9 cellular contexts compared by ENCODE assay signal in genomic region chr19:36213793-36214387, GRCh38. TPM values are rescaled to one million over a fixed set of nuclear protein-coding genes. Genes with fewer than 3 reads are reported as not detected.
DNase-seq lines count a peak whose midpoint lies in the region; ATAC-seq and TF ChIP-seq lines count a peak whose summit lies in the region.
"Had no signal": no experiment of that assay in that cellular context is flagged by ENCODE, and none has a peak within 500 bp of the region (broad histone marks: within the 10 kb centered on the region; RNA-seq: fewer than 3 reads in every experiment).

No MANE protein-coding gene starts in this region.

- no peak for DNase-seq in activated CD4-positive, CD25-positive, alpha-beta regulatory T cell treated with anti-CD3 and anti-CD28 coated beads, Interleukin-2, amount 50 U/mL, for 72 hours
- DNase-seq in RKO (ENCODE audit: low spot score) (peak; percentile 75), heart right ventricle (peak in 1 of 2 donors; percentile 7), spleen (no peak), HCEC 1CT (no peak)

- no peaks in the 10 kb centered on the region for H3K9me3 Mint-ChIP-seq in stimulated activated memory B cell treated with anti-CD40 and anti-IgM and Interleukin-4, amounts not matched to agents 10 μg/mL and 1 μg/mL and 100 μg/mL, for 72 hours

- TF ChIP-seq CTCF in heart right ventricle (IDR thresholded peaks at IDR 0.05) (no peak), spleen (IDR thresholded peaks at IDR 0.05 in 8 of 11, conservative IDR thresholded peaks at IDR 0.05 in 3 of 11) (no peak)

- peaks cover 6% of the 10 kb centered on the region for H3K36me3 Mint-ChIP-seq in stimulated activated memory B cell treated with anti-CD40 and anti-IgM and Interleukin-4, amounts not matched to agents 10 μg/mL and 1 μg/mL and 100 μg/mL, for 72 hours

- no peak overlapping the region for H3K4me3 Mint-ChIP-seq in stimulated activated memory B cell treated with anti-CD40 and anti-IgM and Interleukin-4, amounts not matched to agents 10 μg/mL and 1 μg/mL and 100 μg/mL, for 72 hours

- H3K27me3 Mint-ChIP-seq in stimulated activated memory B cell treated with anti-CD40 and anti-IgM and Interleukin-4, amounts not matched to agents 10 μg/mL and 1 μg/mL and 100 μg/mL, for 72 hours = no peaks in the 10 kb centered on the region
- H3K27me3 Mint-ChIP-seq: activated naive CD8-positive, alpha-beta T cell had no signal

- H3K27ac ChIP-seq in heart right ventricle (peak overlapping the region; percentile 88 to 96 (median 92)), spleen (peak overlapping the region; percentile 95 to 98 (median 97))

- peaks cover 0 to 40% (median 18%) of the 10 kb centered on the region in 9 donors for H3K4me1 ChIP-seq in heart right ventricle
- peaks cover 22 to 52% (median 41%) of the 10 kb centered on the region in 6 donors for H3K4me1 ChIP-seq in spleen

- H3K27ac Mint-ChIP-seq in stimulated activated memory B cell treated with anti-CD40 and anti-IgM and Interleukin-4, amounts not matched to agents 10 μg/mL and 1 μg/mL and 100 μg/mL, for 72 hours = no peak overlapping the region
- H3K27ac Mint-ChIP-seq: activated naive CD8-positive, alpha-beta T cell had no signal

- H3K4me1 Mint-ChIP-seq in stimulated activated memory B cell treated with anti-CD40 and anti-IgM and Interleukin-4, amounts not matched to agents 10 μg/mL and 1 μg/mL and 100 μg/mL, for 72 hours = peaks cover 12% of the 10 kb centered on the region

- intact Hi-C loops in heart right ventricle (cut with DNase I) = loop anchor here in 1 of 10 donors (1.0 to 10.0 kb wide), 3 partner anchors 160 to 451 kb away; partner anchors contain the start of genes THAP8, WDR62 and ZNF461
- intact Hi-C loops in spleen (cut with DNase I; ENCODE audit: low total_unique reads) = no loop called here

- H3K27me3 ChIP-seq in heart right ventricle (no peaks in the 10 kb centered on the region), spleen (replicated peaks in 1 of 7) (no peaks in the 10 kb centered on the region)

- TF ChIP-seq POLR2A in spleen (IDR thresholded peaks at IDR 0.05) = no peak

- H3K9me3 ChIP-seq in heart right ventricle = no peaks in the 10 kb centered on the region
- no peaks in the 10 kb centered on the region for H3K9me3 ChIP-seq in spleen

- ATAC-seq in activated CD4-positive, CD25-positive, alpha-beta regulatory T cell treated with anti-CD3 and anti-CD28 coated beads, Interleukin-2, amount 50 U/mL, for 24 hours = peak; percentile 36 to 42
- ATAC-seq in heart right ventricle = peak in 4 of 8 donors; percentile 1 to 8 (median 6)
- no peak for ATAC-seq in GM21360 (IDR thresholded peaks at IDR 0.05; ENCODE audit: unreplicated experiment)
- no peak for ATAC-seq in stimulated activated memory B cell treated with anti-CD40 and anti-IgM and Interleukin-4, amounts not matched to agents 10 μg/mL and 1 μg/mL and 100 μg/mL, for 72 hours

- peaks cover 0 to 16% (median 0%) of the 10 kb centered on the region in 9 donors for H3K36me3 ChIP-seq in heart right ventricle
- H3K36me3 ChIP-seq in spleen = peaks cover 0 to 9% (median 3%) of the 10 kb centered on the region in 6 donors

- peak overlapping the region; percentile 58 to 85 (median 76) for H3K4me3 ChIP-seq in heart right ventricle
- peak overlapping the region; percentile 64 to 87 (median 73) for H3K4me3 ChIP-seq in spleen

- 23 to 26% methylated on average over 15 of the region's 15 CpGs for WGBS in heart right ventricle, 2 donors
- WGBS in spleen, 5 donors = 20 to 27% (median 23%) methylated on average over 14 to 15 of the region's 15 CpGs

RNA-seq across cellular contexts. Expression of gene ZNF565, which starts 0.6 kb away (rescaled TPM):
- total RNA-seq in heart right ventricle (1 to 10 TPM; 2.6 to 5.1 (median 3.6) TPM), spleen (1 to 10 TPM; 3.1 to 7.1 (median 4.4) TPM)
- polyA plus RNA-seq in heart right ventricle (1 to 10 TPM; 2.2 to 3.3 TPM), spleen (1 to 10 TPM; 1.2 to 1.7 (median 1.6) TPM)

RNA-seq across cellular contexts. Expression of gene ZNF146, which starts 1.0 kb away (rescaled TPM):
- total RNA-seq in heart right ventricle (10 to 100 TPM; 25.7 to 42.1 (median 32.6) TPM), spleen (10 to 100 TPM; 43.6 to 66.3 (median 54.4) TPM)
- polyA plus RNA-seq in heart right ventricle (10 to 100 TPM; 20.1 to 27.3 TPM), spleen (10 to 100 TPM; 19.1 to 27.0 (median 21.3) TPM)

Comparison
In these comparisons a context has a peak if more than half of its experiments do, and no peak if none do; other contexts are left out.
1. ATAC-seq: peak in activated CD4-positive, CD25-positive, alpha-beta regulatory T cell treated with anti-CD3 and anti-CD28 coated beads, Interleukin-2, amount 50 U/mL, for 24 hours (2 of 2); none in GM21360 (single experiment) and stimulated activated memory B cell treated with anti-CD40 and anti-IgM and Interleukin-4, amounts not matched to agents 10 μg/mL and 1 μg/mL and 100 μg/mL, for 72 hours (single experiment).